ENCODE assay signal across 19 cellular contexts in genomic region chr3:171700653-171701052, GRCh38.
"Had no signal": no experiment of that assay in that cellular context is flagged by ENCODE, and none has a peak within 500 bp of the region (broad histone marks: within the 10 kb centered on the region; RNA-seq: fewer than 3 reads in every experiment).

No MANE protein-coding gene starts in this region.

- H3K4me1 Mint-ChIP-seq: activated naive CD8-positive, alpha-beta T cell treated with anti-CD3 and anti-CD28 coated beads for 36 hours; naive B cell; neural crest cell; T-helper 17 cell had no signal

- H3K36me3 ChIP-seq: cardiac muscle cell had no signal

- H3K4me3 Mint-ChIP-seq: activated CD4-positive, alpha-beta memory T cell treated with anti-CD3 and anti-CD28 coated beads for 36 hours; activated naive CD8-positive, alpha-beta T cell treated with anti-CD3 and anti-CD28 coated beads for 36 hours; immature natural killer cell; naive B cell; neural crest cell; T-helper 17 cell had no signal

- H3K4me1 ChIP-seq: left lung, upper lobe of left lung had no signal

- H3K27ac Mint-ChIP-seq: activated CD4-positive, alpha-beta memory T cell treated with anti-CD3 and anti-CD28 coated beads for 36 hours; activated naive CD8-positive, alpha-beta T cell treated with anti-CD3 and anti-CD28 coated beads for 36 hours; immature natural killer cell; naive B cell; T-helper 17 cell had no signal

- H3K36me3 Mint-ChIP-seq: activated CD4-positive, alpha-beta memory T cell treated with anti-CD3 and anti-CD28 coated beads for 36 hours; activated naive CD8-positive, alpha-beta T cell treated with anti-CD3 and anti-CD28 coated beads for 36 hours; naive B cell had no signal

- ATAC-seq: left lung, T-helper 17 cell had no signal

- DNase-seq: activated CD4-positive, alpha-beta memory T cell treated with anti-CD3 and anti-CD28 coated beads for 36 hours; activated CD4-positive, alpha-beta T cell treated with anti-CD3 and anti-CD28 coated beads for 4 hours; activated CD4-positive, CD25-positive, alpha-beta regulatory T cell; activated naive CD4-positive, alpha-beta T cell treated with Interleukin-2 at 50 U/mL for 16 hours; activated naive CD8-positive, alpha-beta T cell treated with anti-CD3 and anti-CD28 coated beads for 36 hours; activated T-cell treated with anti-CD3 and anti-CD28 coated beads, Interleukin-2, amount 50 U/mL, for 48 hours; foreskin fibroblast; immature natural killer cell; left lung; naive B cell; occipital lobe; retina; stimulated activated CD4-positive, alpha-beta T cell treated with anti-CD3 and anti-CD28 coated beads, Interleukin-4, amount 100 ng/mL, for 24 hours; stimulated activated naive CD4-positive, alpha-beta T cell treated with Interleukin-2 at 50 U/mL for 16 hours; T-helper 17 cell; upper lobe of left lung had no signal

- H3K27me3 ChIP-seq: cardiac muscle cell, left lung, upper lobe of left lung had no signal

- H3K4me3 ChIP-seq: cardiac muscle cell, left lung, lung, upper lobe of left lung had no signal

- H3K27ac ChIP-seq: cardiac muscle cell, left lung, upper lobe of left lung had no signal

- H3K9me3 Mint-ChIP-seq: activated naive CD8-positive, alpha-beta T cell treated with anti-CD3 and anti-CD28 coated beads for 36 hours had no signal
